1 cellular context compared by ENCODE assay signal in the genomic region with DNA sequence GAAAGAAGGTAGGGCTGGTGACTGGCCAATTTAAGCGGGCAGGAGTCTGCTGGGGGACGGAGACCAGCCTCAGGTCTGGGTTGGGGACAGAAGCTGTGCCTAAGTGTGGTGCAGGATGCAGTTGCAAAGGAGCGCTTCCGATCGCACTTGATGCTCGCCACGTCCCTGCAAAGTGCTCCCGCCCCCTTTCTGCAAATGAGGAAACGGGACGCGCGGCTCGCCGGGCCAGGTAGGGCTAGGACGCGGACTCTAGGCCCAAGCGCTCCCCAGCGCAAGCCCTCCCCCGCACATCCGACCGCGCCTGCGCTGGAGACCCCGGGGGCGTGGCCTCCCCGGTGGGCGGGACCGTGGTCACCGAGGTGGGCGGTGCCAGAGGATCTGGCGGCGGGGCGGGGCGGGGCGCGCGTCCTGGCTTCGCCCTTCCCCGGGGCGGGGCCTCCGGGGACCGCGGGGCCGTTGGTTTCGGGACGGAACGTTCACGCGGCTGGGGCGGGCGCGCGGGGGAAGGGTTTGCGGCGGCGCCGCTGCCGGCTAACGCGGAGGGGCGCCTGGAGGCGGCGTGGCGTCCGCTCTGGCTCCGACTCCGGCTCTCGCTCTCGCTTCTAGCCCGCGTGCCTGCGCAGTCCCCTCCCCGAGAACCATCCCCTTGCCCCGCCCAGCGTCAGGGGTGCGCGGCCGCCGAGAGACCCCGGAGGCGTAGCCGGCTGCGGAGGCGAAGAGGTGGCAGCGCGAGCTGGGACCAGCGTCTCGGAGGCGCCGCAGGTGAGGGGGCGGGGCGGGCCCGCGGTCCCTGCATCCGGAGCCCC.
A peak's percentile ranks its signal among the peaks of the same experiment; 100 is the strongest.
TF ChIP-seq lines count a peak whose summit lies in the region.

A gene (plus strand): TSS at position 513 of the 806 bp plus-strand sequence. CDS start 12,446 bp downstream, outside the sequence.

TF ChIP-seq in HepG2, 621 proteins besides CTCF, POLR2A, EP300 and RAD21 (continued from another document and continues in another):
- TF ChIP-seq, protein P1, sequence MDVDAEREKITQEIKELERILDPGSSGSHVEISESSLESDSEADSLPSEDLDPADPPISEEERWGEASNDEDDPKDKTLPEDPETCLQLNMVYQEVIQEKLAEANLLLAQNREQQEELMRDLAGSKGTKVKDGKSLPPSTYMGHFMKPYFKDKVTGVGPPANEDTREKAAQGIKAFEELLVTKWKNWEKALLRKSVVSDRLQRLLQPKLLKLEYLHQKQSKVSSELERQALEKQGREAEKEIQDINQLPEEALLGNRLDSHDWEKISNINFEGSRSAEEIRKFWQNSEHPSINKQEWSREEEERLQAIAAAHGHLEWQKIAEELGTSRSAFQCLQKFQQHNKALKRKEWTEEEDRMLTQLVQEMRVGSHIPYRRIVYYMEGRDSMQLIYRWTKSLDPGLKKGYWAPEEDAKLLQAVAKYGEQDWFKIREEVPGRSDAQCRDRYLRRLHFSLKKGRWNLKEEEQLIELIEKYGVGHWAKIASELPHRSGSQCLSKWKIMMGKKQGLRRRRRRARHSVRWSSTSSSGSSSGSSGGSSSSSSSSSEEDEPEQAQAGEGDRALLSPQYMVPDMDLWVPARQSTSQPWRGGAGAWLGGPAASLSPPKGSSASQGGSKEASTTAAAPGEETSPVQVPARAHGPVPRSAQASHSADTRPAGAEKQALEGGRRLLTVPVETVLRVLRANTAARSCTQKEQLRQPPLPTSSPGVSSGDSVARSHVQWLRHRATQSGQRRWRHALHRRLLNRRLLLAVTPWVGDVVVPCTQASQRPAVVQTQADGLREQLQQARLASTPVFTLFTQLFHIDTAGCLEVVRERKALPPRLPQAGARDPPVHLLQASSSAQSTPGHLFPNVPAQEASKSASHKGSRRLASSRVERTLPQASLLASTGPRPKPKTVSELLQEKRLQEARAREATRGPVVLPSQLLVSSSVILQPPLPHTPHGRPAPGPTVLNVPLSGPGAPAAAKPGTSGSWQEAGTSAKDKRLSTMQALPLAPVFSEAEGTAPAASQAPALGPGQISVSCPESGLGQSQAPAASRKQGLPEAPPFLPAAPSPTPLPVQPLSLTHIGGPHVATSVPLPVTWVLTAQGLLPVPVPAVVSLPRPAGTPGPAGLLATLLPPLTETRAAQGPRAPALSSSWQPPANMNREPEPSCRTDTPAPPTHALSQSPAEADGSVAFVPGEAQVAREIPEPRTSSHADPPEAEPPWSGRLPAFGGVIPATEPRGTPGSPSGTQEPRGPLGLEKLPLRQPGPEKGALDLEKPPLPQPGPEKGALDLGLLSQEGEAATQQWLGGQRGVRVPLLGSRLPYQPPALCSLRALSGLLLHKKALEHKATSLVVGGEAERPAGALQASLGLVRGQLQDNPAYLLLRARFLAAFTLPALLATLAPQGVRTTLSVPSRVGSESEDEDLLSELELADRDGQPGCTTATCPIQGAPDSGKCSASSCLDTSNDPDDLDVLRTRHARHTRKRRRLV (CRISPR knock-in tag; IDR thresholded peaks at IDR 0.05): peak; percentile 22; the same call in 1 of the 2 replicates
- no peak for TF ChIP-seq EZH2 (conservative IDR thresholded peaks at IDR 0.05; ENCODE audit: low read depth, low read length)
- TF ChIP-seq, protein P2, sequence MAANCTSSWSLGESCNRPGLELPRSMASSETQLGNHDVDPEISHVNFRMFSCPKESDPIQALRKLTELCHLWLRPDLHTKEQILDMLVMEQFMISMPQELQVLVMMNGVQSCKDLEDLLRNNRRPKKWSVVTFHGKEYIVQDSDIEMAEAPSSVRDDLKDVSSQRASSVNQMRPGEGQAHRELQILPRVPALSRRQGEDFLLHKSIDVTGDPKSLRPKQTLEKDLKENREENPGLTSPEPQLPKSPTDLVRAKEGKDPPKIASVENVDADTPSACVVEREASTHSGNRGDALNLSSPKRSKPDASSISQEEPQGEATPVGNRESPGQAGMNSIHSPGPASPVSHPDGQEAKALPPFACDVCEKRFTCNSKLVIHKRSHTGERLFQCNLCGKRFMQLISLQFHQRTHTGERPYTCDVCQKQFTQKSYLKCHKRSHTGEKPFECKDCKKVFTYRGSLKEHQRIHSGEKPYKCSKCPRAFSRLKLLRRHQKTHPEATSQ (CRISPR knock-in tag; IDR thresholded peaks at IDR 0.05; ENCODE audit: borderline replicate concordance): peak; percentile 83; the same call in 1 of the 2 replicates
- no peak for TF ChIP-seq CBX2 (IDR thresholded peaks at IDR 0.05; ENCODE audit: low read depth, low read length)
- no peak for TF ChIP-seq CBX2 (CRISPR knock-in tag; IDR thresholded peaks at IDR 0.05; ENCODE audit: low read depth)
- TF ChIP-seq, protein P3, sequence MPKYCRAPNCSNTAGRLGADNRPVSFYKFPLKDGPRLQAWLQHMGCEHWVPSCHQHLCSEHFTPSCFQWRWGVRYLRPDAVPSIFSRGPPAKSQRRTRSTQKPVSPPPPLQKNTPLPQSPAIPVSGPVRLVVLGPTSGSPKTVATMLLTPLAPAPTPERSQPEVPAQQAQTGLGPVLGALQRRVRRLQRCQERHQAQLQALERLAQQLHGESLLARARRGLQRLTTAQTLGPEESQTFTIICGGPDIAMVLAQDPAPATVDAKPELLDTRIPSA (CRISPR knock-in tag; IDR thresholded peaks at IDR 0.05; ENCODE audit: borderline replicate concordance): no peak
- TF ChIP-seq KLF6 (CRISPR knock-in tag; IDR thresholded peaks at IDR 0.05): no peak
- TF ChIP-seq, protein P4, sequence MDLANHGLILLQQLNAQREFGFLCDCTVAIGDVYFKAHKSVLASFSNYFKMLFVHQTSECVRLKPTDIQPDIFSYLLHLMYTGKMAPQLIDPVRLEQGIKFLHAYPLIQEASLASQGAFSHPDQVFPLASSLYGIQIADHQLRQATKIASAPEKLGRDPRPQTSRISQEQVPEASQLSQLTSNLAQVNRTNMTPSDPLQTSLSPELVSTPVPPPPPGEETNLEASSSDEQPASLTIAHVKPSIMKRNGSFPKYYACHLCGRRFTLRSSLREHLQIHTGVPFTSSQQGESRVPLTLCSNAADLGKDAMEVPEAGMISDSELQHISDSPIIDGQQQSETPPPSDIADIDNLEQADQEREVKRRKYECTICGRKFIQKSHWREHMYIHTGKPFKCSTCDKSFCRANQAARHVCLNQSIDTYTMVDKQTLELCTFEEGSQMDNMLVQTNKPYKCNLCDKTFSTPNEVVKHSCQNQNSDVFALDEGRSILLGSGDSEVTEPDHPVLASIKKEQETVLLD (CRISPR knock-in tag; IDR thresholded peaks at IDR 0.05; ENCODE audit: low read depth): peak; percentile 88
- TF ChIP-seq, protein P5, sequence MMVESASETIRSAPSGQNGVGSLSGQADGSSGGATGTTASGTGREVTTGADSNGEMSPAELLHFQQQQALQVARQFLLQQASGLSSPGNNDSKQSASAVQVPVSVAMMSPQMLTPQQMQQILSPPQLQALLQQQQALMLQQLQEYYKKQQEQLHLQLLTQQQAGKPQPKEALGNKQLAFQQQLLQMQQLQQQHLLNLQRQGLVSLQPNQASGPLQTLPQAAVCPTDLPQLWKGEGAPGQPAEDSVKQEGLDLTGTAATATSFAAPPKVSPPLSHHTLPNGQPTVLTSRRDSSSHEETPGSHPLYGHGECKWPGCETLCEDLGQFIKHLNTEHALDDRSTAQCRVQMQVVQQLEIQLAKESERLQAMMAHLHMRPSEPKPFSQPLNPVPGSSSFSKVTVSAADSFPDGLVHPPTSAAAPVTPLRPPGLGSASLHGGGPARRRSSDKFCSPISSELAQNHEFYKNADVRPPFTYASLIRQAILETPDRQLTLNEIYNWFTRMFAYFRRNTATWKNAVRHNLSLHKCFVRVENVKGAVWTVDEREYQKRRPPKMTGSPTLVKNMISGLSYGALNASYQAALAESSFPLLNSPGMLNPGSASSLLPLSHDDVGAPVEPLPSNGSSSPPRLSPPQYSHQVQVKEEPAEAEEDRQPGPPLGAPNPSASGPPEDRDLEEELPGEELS (CRISPR knock-in tag; IDR thresholded peaks at IDR 0.05): peak; percentile 31; the same call in 1 of the 2 replicates
- TF ChIP-seq RBFOX2 (IDR thresholded peaks at IDR 0.05; ENCODE audit: low read depth, low read length): peak; percentile 87
- TF ChIP-seq CHD4 (IDR thresholded peaks at IDR 0.05; ENCODE audit: borderline replicate concordance, low read length): no peak
- peak; percentile 82 for TF ChIP-seq ZNF205 (CRISPR knock-in tag; IDR thresholded peaks at IDR 0.05)
- TF ChIP-seq ZNF720 (CRISPR knock-in tag; IDR thresholded peaks at IDR 0.05): no peak
- TF ChIP-seq TBL1XR1 (IDR thresholded peaks at IDR 0.05; ENCODE audit: borderline replicate concordance, low read length, partially characterized antibody): peak; percentile 25
- TF ChIP-seq ZNF577 (CRISPR knock-in tag; IDR thresholded peaks at IDR 0.05; ENCODE audit: borderline replicate concordance, low read depth): no peak
- no peak for TF ChIP-seq ZSCAN30 (CRISPR knock-in tag; IDR thresholded peaks at IDR 0.05)
- peak; percentile 44; the same call in 1 of the 2 replicates for TF ChIP-seq ZNF629 (CRISPR knock-in tag; conservative IDR thresholded peaks at IDR 0.05)
- no peak for TF ChIP-seq ZNF891 (CRISPR knock-in tag; IDR thresholded peaks at IDR 0.05)
- TF ChIP-seq SIN3B (IDR thresholded peaks at IDR 0.05; ENCODE audit: low read length): peak; percentile 59; the same call in 1 of the 2 replicates
- peak; percentile 46 for TF ChIP-seq RBM39 (IDR thresholded peaks at IDR 0.05; ENCODE audit: low read depth, low read length, poor library complexity, severe bottlenecking)
- TF ChIP-seq ZNF263 (CRISPR knock-in tag; IDR thresholded peaks at IDR 0.05): peak; percentile 80
- TF ChIP-seq, protein P6, sequence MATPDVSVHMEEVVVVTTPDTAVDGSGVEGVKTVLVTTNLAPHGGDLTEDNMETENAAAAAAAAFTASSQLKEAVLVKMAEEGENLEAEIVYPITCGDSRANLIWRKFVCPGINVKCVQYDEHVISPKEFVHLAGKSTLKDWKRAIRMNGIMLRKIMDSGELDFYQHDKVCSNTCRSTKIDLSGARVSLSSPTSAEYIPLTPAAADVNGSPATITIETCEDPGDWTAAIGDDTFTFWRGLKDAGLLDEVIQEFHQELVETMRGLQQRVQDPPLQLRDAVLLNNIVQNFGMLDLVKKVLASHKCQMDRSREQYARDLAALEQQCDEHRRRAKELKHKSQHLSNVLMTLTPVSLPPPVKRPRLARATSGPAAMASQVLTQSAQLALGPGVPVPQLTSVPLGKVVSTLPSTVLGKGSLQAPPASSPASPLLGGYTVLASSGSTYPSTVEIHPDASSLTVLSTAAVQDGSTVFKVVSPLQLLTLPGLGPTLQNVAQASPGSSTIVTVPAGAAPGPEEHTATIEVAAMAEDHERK (CRISPR knock-in tag; IDR thresholded peaks at IDR 0.05; ENCODE audit: low read depth): no peak
- no peak for TF ChIP-seq PAWR (CRISPR knock-in tag; IDR thresholded peaks at IDR 0.05; ENCODE audit: borderline replicate concordance)
- TF ChIP-seq ZSCAN9 (CRISPR knock-in tag; IDR thresholded peaks at IDR 0.05; ENCODE audit: borderline replicate concordance): no peak; the same call in 1 of the 2 replicates
- TF ChIP-seq, protein P7, sequence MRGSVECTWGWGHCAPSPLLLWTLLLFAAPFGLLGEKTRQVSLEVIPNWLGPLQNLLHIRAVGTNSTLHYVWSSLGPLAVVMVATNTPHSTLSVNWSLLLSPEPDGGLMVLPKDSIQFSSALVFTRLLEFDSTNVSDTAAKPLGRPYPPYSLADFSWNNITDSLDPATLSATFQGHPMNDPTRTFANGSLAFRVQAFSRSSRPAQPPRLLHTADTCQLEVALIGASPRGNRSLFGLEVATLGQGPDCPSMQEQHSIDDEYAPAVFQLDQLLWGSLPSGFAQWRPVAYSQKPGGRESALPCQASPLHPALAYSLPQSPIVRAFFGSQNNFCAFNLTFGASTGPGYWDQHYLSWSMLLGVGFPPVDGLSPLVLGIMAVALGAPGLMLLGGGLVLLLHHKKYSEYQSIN (CRISPR knock-in tag; IDR thresholded peaks at IDR 0.05; ENCODE audit: borderline replicate concordance): no peak
- peak; percentile 69; the same call in 1 of the 2 replicates for TF ChIP-seq ZNF788 (CRISPR knock-in tag; IDR thresholded peaks at IDR 0.05; ENCODE audit: borderline replicate concordance)
- peak; percentile 40; the same call in 1 of the 2 replicates for TF ChIP-seq ZNF792 (CRISPR knock-in tag; IDR thresholded peaks at IDR 0.05)
- TF ChIP-seq ZNF274 (CRISPR knock-in tag; IDR thresholded peaks at IDR 0.05): no peak; the same call in 1 of the 2 replicates
- TF ChIP-seq ZNF367 (CRISPR knock-in tag; IDR thresholded peaks at IDR 0.05; ENCODE audit: borderline replicate concordance): no peak
- no peak for TF ChIP-seq ZNF138 (CRISPR knock-in tag; IDR thresholded peaks at IDR 0.05; ENCODE audit: low read depth)
- no peak for TF ChIP-seq ZNF674 (CRISPR knock-in tag; IDR thresholded peaks at IDR 0.05; ENCODE audit: low read depth)
- TF ChIP-seq HDAC1 (CRISPR knock-in tag; IDR thresholded peaks at IDR 0.05): peak; percentile 86
- TF ChIP-seq REPIN1 (CRISPR knock-in tag; IDR thresholded peaks at IDR 0.05; ENCODE audit: borderline replicate concordance, low read depth): peak; percentile 80; the same call in 1 of the 2 replicates
- no peak for TF ChIP-seq NFE2 (CRISPR knock-in tag; IDR thresholded peaks at IDR 0.05)
- TF ChIP-seq ZNF180 (CRISPR knock-in tag; IDR thresholded peaks at IDR 0.05; ENCODE audit: borderline replicate concordance, low read depth): 0 out of 2 replicates have a peak, but pooled peaks have one; percentile 32
- TF ChIP-seq, protein P8, sequence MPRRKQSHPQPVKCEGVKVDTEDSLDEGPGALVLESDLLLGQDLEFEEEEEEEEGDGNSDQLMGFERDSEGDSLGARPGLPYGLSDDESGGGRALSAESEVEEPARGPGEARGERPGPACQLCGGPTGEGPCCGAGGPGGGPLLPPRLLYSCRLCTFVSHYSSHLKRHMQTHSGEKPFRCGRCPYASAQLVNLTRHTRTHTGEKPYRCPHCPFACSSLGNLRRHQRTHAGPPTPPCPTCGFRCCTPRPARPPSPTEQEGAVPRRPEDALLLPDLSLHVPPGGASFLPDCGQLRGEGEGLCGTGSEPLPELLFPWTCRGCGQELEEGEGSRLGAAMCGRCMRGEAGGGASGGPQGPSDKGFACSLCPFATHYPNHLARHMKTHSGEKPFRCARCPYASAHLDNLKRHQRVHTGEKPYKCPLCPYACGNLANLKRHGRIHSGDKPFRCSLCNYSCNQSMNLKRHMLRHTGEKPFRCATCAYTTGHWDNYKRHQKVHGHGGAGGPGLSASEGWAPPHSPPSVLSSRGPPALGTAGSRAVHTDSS (CRISPR knock-in tag; conservative IDR thresholded peaks at IDR 0.05): no peak
- TF ChIP-seq, protein P9, sequence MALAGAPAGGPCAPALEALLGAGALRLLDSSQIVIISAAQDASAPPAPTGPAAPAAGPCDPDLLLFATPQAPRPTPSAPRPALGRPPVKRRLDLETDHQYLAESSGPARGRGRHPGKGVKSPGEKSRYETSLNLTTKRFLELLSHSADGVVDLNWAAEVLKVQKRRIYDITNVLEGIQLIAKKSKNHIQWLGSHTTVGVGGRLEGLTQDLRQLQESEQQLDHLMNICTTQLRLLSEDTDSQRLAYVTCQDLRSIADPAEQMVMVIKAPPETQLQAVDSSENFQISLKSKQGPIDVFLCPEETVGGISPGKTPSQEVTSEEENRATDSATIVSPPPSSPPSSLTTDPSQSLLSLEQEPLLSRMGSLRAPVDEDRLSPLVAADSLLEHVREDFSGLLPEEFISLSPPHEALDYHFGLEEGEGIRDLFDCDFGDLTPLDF (CRISPR knock-in tag; IDR thresholded peaks at IDR 0.05): peak; percentile 22; the same call in 1 of the 2 replicates
- TF ChIP-seq, protein P10, sequence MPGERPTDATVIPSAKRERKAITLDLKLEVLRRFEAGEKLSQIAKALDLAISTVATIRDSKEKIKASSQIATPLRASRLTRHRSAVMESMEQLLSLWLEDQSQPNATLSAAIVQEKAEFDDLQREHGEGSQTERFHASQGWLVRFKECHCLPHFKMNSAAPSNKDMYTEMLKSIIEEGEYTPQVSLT (CRISPR knock-in tag; IDR thresholded peaks at IDR 0.05; ENCODE audit: borderline replicate concordance, low read depth): no peak; the same call in 1 of the 2 replicates
- TF ChIP-seq, protein P11, sequence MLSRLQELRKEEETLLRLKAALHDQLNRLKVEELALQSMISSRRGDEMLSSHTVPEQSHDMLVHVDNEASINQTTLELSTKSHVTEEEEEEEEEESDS (CRISPR knock-in tag; IDR thresholded peaks at IDR 0.05; ENCODE audit: borderline replicate concordance): 0 out of 2 replicates have a peak, but pooled peaks have one; percentile 61
- no peak; the same call in 1 of the 2 replicates for TF ChIP-seq RFX5 (IDR thresholded peaks at IDR 0.05; ENCODE audit: low read depth, low read length)
- TF ChIP-seq MAFG (CRISPR knock-in tag; IDR thresholded peaks at IDR 0.05): no peak
